7 cellular contexts compared by ENCODE assay signal in the genomic region with DNA sequence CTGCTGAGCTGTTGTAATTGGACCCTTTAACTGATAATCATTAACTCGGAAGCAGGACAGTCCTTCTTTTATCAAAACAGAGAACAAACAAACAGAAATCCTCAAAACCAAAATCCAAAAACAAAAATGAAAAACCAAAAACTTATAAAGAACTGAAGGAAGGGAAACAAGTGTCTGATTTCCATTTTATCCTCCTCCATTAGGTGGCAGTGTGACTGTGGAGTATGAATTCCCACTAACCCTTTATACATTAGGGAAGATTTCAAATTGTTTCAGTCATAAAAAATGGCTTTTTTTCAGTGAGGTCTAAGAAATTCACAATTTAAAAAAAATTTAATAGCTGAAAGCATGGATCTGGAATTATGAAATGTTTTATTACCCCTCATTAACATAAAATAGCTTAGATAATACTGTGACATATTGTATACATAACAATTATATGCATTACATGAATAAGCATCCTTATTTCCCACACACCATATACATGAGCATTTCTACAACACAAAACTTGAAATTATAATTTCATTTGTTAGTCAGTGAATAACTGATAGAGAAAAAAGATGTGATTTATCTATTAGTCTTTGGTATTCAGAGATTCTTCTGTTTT.
DNase-seq lines count a peak whose midpoint lies in the region; FAIRE-seq and TF ChIP-seq lines count a peak whose summit lies in the region.

No MANE protein-coding gene starts in this region.

- H3K9me3 Mint-ChIP-seq in HFFc6: peaks cover 23% of the 10 kb centered on the region

- no peaks in the 10 kb centered on the region for H3K4me1 ChIP-seq in stomach

- no peak for TF ChIP-seq EP300 in stomach (IDR thresholded peaks at IDR 0.05)

- no peak overlapping the region for H3K4me3 ChIP-seq in epithelial cell of esophagus (ENCODE audit: low read length)
- no peak overlapping the region for H3K4me3 ChIP-seq in stomach

- no peaks in the 10 kb centered on the region for H3K9me3 ChIP-seq in stomach

- intact Hi-C loops in stomach (cut with DNase I; ENCODE audit: low total_unique reads): no loop called here

- no peaks in the 10 kb centered on the region for H3K4me1 Mint-ChIP-seq in HFFc6 (ENCODE audit: low read depth)

- H3K27me3 Mint-ChIP-seq in HFFc6 (ENCODE audit: insufficient read depth): no peaks in the 10 kb centered on the region

- 14 to 24% (median 21%) methylated on average over 1 of the region's 1 CpG for WGBS in stomach, 5 donors

- TF ChIP-seq CTCF in GM12873 (IDR thresholded peaks at IDR 0.05; ENCODE audit: insufficient read depth, low read depth, low read length, missing control alignments): peak; percentile 41
- peak; percentile 69 for TF ChIP-seq CTCF in HFFc6 (IDR thresholded peaks at IDR 0.05)
- peak; percentile 69 for TF ChIP-seq CTCF in epithelial cell of esophagus (IDR thresholded peaks at IDR 0.05; ENCODE audit: insufficient read depth, low read depth, low read length, missing control alignments)
- TF ChIP-seq CTCF in stomach (IDR thresholded peaks at IDR 0.05): peak in 5 of 7 experiments; percentile 16 to 44 (median 31)

- no peak overlapping the region for H3K27ac ChIP-seq in stomach

- H3K36me3 ChIP-seq in stomach: no peaks in the 10 kb centered on the region

- TF ChIP-seq POLR2A in stomach (IDR thresholded peaks at IDR 0.05): no peak

- no peaks in the 10 kb centered on the region for H3K36me3 Mint-ChIP-seq in HFFc6 (ENCODE audit: low read depth)

- DNase-seq in HFFc6 (no peak), NCI-H2227 (lab: John Stamatoyannopoulos, UW; ENCODE audit: unreplicated experiment) (peak; percentile 8), epithelial cell of esophagus (ENCODE audit: low read depth) (peak; percentile 49), stomach (no peak), RCC 7860 (ENCODE audit: low spot score) (no peak), NCI-H1436 treated with DMSO at 0.1 percent for 48 hours (lab: John Stamatoyannopoulos, UW) (no peak)

- no peak overlapping the region for H3K4me3 Mint-ChIP-seq in HFFc6

- no peak overlapping the region for H3K27ac Mint-ChIP-seq in HFFc6

- no peak for FAIRE-seq in RCC 7860 (lab: Jason Lieb, UNC)

- no peaks in the 10 kb centered on the region for H3K27me3 ChIP-seq in stomach

Comparison
In these comparisons a context has a peak if more than half of its experiments do, and no peak if none do; other contexts are left out.
1. DNase-seq: peak in NCI-H2227 (single experiment) and epithelial cell of esophagus (single experiment); none in HFFc6 (single experiment), stomach (single experiment), RCC 7860 (single experiment) and NCI-H1436 treated with DMSO at 0.1 percent for 48 hours (single experiment).
2. Peak in every context shown above with its lines, with median percentiles within 50 percentile points of each other: CTCF ChIP-seq.